Comparison of ENCODE assay signal across 20 cellular contexts in genomic region chr22:21959274-21960074, GRCh38.
"Had no signal": no experiment of that assay in that cellular context is flagged by ENCODE, and none has a peak within 500 bp of the region (broad histone marks: within the 10 kb centered on the region; RNA-seq: fewer than 3 reads in every experiment).

No MANE protein-coding gene starts in this region.

- DNase-seq: activated CD4-positive, alpha-beta T cell treated with anti-CD3 and anti-CD28 coated beads, Interleukin-2, amount 50 U/mL, for 4 hours; activated CD8-positive, alpha-beta memory T cell treated with anti-CD3 and anti-CD28 coated beads for 24 hours; activated CD8-positive, alpha-beta memory T cell treated with anti-CD3 and anti-CD28 coated beads, Interleukin-2, amount 50 U/mL, for 4 hours; activated naive CD8-positive, alpha-beta T cell treated with anti-CD3 and anti-CD28 coated beads for 36 hours; activated T-cell treated with anti-CD3 and anti-CD28 coated beads, Interleukin-2, amount 50 U/mL, for 24 hours; amniotic stem cell; colonic mucosa; kidney; left lung; naive thymus-derived CD8-positive, alpha-beta T cell; stimulated activated CD4-positive, alpha-beta T cell treated with anti-CD3 and anti-CD28 coated beads, Interleukin-12 subunit alpha, Interleukin-12 subunit beta, amount 100 ng/mL, for 4 hours; T-helper 1 cell; T-helper 9 cell; trophoblast cell had no signal

- ATAC-seq: activated T-helper 17 cell treated with anti-CD3 and anti-CD28 coated beads, Interleukin-2, amount 50 U/mL, for 72 hours; left lung; naive thymus-derived CD8-positive, alpha-beta T cell had no signal

- H3K4me1 Mint-ChIP-seq: activated naive CD8-positive, alpha-beta T cell treated with anti-CD3 and anti-CD28 coated beads for 36 hours; activated T-helper 17 cell treated with anti-CD3 and anti-CD28 coated beads, Interleukin-2, amount 50 U/mL, for 72 hours; neural progenitor cell had no signal

- H3K36me3 ChIP-seq: neural progenitor cell had no signal

- H3K27ac ChIP-seq: colonic mucosa, left lung, neural progenitor cell, right atrium auricular region, vagina had no signal

- H3K27ac Mint-ChIP-seq: activated naive CD8-positive, alpha-beta T cell treated with anti-CD3 and anti-CD28 coated beads for 36 hours; activated T-cell treated with anti-CD3 and anti-CD28 coated beads, Interleukin-2, amount 50 U/mL, for 24 hours; activated T-helper 17 cell treated with anti-CD3 and anti-CD28 coated beads, Interleukin-2, amount 50 U/mL, for 72 hours; neural progenitor cell; progenitor cell of endocrine pancreas had no signal

- H3K9me3 ChIP-seq: colonic mucosa, left lung, right atrium auricular region, vagina had no signal

- H3K4me3 Mint-ChIP-seq: activated naive CD8-positive, alpha-beta T cell treated with anti-CD3 and anti-CD28 coated beads for 36 hours; activated T-cell treated with anti-CD3 and anti-CD28 coated beads, Interleukin-2, amount 50 U/mL, for 24 hours; activated T-helper 17 cell treated with anti-CD3 and anti-CD28 coated beads, Interleukin-2, amount 50 U/mL, for 72 hours; naive thymus-derived CD8-positive, alpha-beta T cell; neural progenitor cell had no signal

- H3K27me3 Mint-ChIP-seq: activated naive CD8-positive, alpha-beta T cell treated with anti-CD3 and anti-CD28 coated beads for 36 hours; activated T-cell treated with anti-CD3 and anti-CD28 coated beads, Interleukin-2, amount 50 U/mL, for 24 hours; activated T-helper 17 cell treated with anti-CD3 and anti-CD28 coated beads, Interleukin-2, amount 50 U/mL, for 72 hours; naive thymus-derived CD8-positive, alpha-beta T cell; progenitor cell of endocrine pancreas had no signal

- H3K4me2 ChIP-seq: neural progenitor cell had no signal

- H2AFZ ChIP-seq: neural progenitor cell had no signal

- H3K9ac ChIP-seq: neural progenitor cell had no signal

- H3K9me3 Mint-ChIP-seq: activated naive CD8-positive, alpha-beta T cell treated with anti-CD3 and anti-CD28 coated beads for 36 hours; activated T-cell treated with anti-CD3 and anti-CD28 coated beads, Interleukin-2, amount 50 U/mL, for 24 hours; activated T-helper 17 cell treated with anti-CD3 and anti-CD28 coated beads, Interleukin-2, amount 50 U/mL, for 72 hours; naive thymus-derived CD8-positive, alpha-beta T cell; neural progenitor cell had no signal

- H3K4me1 ChIP-seq: colonic mucosa, left lung, neural progenitor cell, right atrium auricular region, vagina had no signal

- H3K4me3 ChIP-seq: colonic mucosa, left lung, lung, neural progenitor cell, right atrium auricular region, vagina had no signal

- H3K27me3 ChIP-seq: colonic mucosa, left lung, neural progenitor cell, right atrium auricular region, vagina had no signal
